8 cellular contexts compared by ENCODE assay signal in the genomic region with DNA sequence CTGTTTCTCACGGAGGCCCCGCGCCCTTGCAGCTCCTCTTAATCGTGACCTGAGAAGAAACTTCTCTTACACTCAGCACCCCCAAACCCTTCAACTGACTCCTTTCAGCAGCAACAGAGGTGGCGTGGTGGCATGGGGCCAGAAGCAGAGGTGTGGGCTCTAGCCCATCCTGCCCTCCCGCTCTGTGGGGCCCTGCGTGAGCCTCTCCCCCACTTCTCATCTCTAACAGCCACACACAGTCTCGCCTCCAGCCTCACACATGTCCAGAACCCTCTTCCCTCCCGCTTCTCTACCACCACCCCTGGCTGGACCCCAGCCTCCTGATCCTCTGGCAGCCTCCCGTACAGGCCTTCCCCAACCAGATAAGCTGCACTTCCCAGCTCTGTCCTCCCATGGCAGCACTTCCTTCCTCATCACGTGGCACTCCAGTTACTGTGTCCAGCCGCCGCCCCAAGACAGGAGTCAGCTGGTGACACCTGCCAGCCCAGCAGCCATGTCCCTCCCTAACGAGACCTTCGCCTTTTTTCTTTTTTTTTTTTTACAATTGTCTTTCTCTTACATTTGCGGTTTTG. TPM values are rescaled to one million over a fixed set of nuclear protein-coding genes. Genes with fewer than 3 reads are reported as not detected.
DNase-seq lines count a peak whose midpoint lies in the region; ATAC-seq and TF ChIP-seq lines count a peak whose summit lies in the region.

No MANE protein-coding gene starts in this region.

- H3K79me1 ChIP-seq in neuronal stem cell (ENCODE audit: low read depth, low read length) = no peaks in the 10 kb centered on the region

- H4K8ac ChIP-seq in neuronal stem cell (ENCODE audit: low read depth, low read length) = no peak overlapping the region

- no peak overlapping the region for H2AFZ ChIP-seq in neuronal stem cell (ENCODE audit: low read length)

- ATAC-seq in GM21423 (IDR thresholded peaks at IDR 0.05; ENCODE audit: unreplicated experiment) = peak; percentile 21

- no peak overlapping the region for H2BK120ac ChIP-seq in neuronal stem cell (ENCODE audit: low read depth, low read length)

- no peak overlapping the region for H3K4me2 ChIP-seq in neuronal stem cell (ENCODE audit: insufficient read depth, low read length, poor library complexity, severe bottlenecking)

- DNase-seq in AML-193 (lab: John Stamatoyannopoulos, UW) (peak; percentile 18 to 41), NCI-H510A treated with DMSO at 0.1 percent for 48 hours (lab: John Stamatoyannopoulos, UW) (peak; percentile 33), cardiac fibroblast (ENCODE audit: low read depth in 2 of 2) (no peak), neuronal stem cell (ENCODE audit: low spot score) (no peak), SJCRH30 (no peak), cerebellar cortex (ENCODE audit: low spot score) (no peak), T-helper 9 cell (no peak)

- H3K27ac ChIP-seq in neuronal stem cell (replicated peaks; ENCODE audit: low read length) = no peak overlapping the region
- no peak overlapping the region for H3K27ac ChIP-seq in SJCRH30

- H3K27me3 ChIP-seq in neuronal stem cell (ENCODE audit: control insufficient read depth in 3 of 3, insufficient read depth in 3 of 3, low read depth in 1 of 3, low read length in 3 of 3) = no peaks in the 10 kb centered on the region
- H3K27me3 ChIP-seq in SJCRH30 = no peaks in the 10 kb centered on the region

- H3K18ac ChIP-seq in neuronal stem cell (ENCODE audit: low read length) = peak overlapping the region; percentile 77

- WGBS in neuronal stem cell (ENCODE audit: extremely low coverage in 2 of 2, insufficient read length in 2 of 2, insufficient replicate concordance in 1 of 2), 2 donors = no CpG with 5 or more reads among the region's 16 CpGs

- H2BK15ac ChIP-seq in neuronal stem cell (ENCODE audit: low read length) = peak overlapping the region; percentile 65

- no peak overlapping the region for H3K4ac ChIP-seq in neuronal stem cell (ENCODE audit: low read length)

- H3K4me3 ChIP-seq in cardiac fibroblast (replicated peaks in 1 of 2; ENCODE audit: low read depth in 2 of 2, low read length in 2 of 2) (no peak overlapping the region), neuronal stem cell (ENCODE audit: low read length in 2 of 2) (no peak overlapping the region), SJCRH30 (no peak overlapping the region)

- no peak overlapping the region for H2BK5ac ChIP-seq in neuronal stem cell (ENCODE audit: low read length)

- no peak overlapping the region for H4K91ac ChIP-seq in neuronal stem cell (ENCODE audit: low read depth, low read length, poor library complexity)

- peak; percentile 2 for TF ChIP-seq CTCF in cardiac fibroblast (IDR thresholded peaks at IDR 0.05; ENCODE audit: low read depth, low read length)

- H3K9ac ChIP-seq in neuronal stem cell (ENCODE audit: low read depth, low read length, poor library complexity) = no peak overlapping the region

- peak overlapping the region; percentile 29 for H2AK5ac ChIP-seq in neuronal stem cell (ENCODE audit: low read depth, low read length)

- H2BK12ac ChIP-seq in neuronal stem cell (ENCODE audit: low read length) = no peak overlapping the region

- H3K36me3 ChIP-seq in neuronal stem cell (replicated peaks in 1 of 2; ENCODE audit: control insufficient read depth in 2 of 2, insufficient read depth in 2 of 2, low read length in 2 of 2) = peaks cover 0 to 28% of the 10 kb centered on the region in 2 donors
- no peaks in the 10 kb centered on the region for H3K36me3 ChIP-seq in SJCRH30

- peak overlapping the region; percentile 59 for H3K23ac ChIP-seq in neuronal stem cell (ENCODE audit: low read depth, low read length, poor library complexity)

- H3K9me3 ChIP-seq in neuronal stem cell (replicated peaks in 1 of 2; ENCODE audit: control insufficient read depth in 2 of 2, insufficient read depth in 1 of 2, low read depth in 1 of 2, low read length in 2 of 2) = no peaks in the 10 kb centered on the region
- no peaks in the 10 kb centered on the region for H3K9me3 ChIP-seq in SJCRH30 (replicated peaks)

- H3K14ac ChIP-seq in neuronal stem cell (ENCODE audit: low read length) = no peak overlapping the region

- H3K4me1 ChIP-seq in neuronal stem cell (ENCODE audit: control insufficient read depth in 2 of 2, insufficient read depth in 1 of 2, low read depth in 1 of 2, low read length in 2 of 2) (peaks cover 17 to 23% of the 10 kb centered on the region in 2 donors), SJCRH30 (peaks cover 29% of the 10 kb centered on the region)

RNA-seq across cellular contexts. Expression of a gene that starts 30.5 kb away (rescaled TPM):
- polyA plus RNA-seq in neuronal stem cell (2013, experiment 1 of 2) = 54.4 TPM
- 52.8 TPM for polyA plus RNA-seq in neuronal stem cell (2013, experiment 2 of 2)
- 38.3 and 39.5 TPM in 2 replicates for total RNA-seq in SJCRH30 (2014; rRNA removed; shearing (Covaris generic))

RNA-seq across cellular contexts. Expression of a gene that starts 34.8 kb away (rescaled TPM):
- polyA plus RNA-seq in neuronal stem cell (2013, experiment 1 of 2) = 5.1 TPM
- polyA plus RNA-seq in neuronal stem cell (2013, experiment 2 of 2) = 4.5 TPM
- total RNA-seq in SJCRH30 (2014; rRNA removed; shearing (Covaris generic)) = 4.3 and 4.9 TPM in 2 replicates

Comparison
In these comparisons a context has a peak if more than half of its experiments do, and no peak if none do; other contexts are left out.
1. DNase-seq: peak in AML-193 (2 of 2) and NCI-H510A treated with DMSO at 0.1 percent for 48 hours (single experiment); none in cardiac fibroblast (0 of 2), neuronal stem cell (single experiment), SJCRH30 (0 of 2), cerebellar cortex (single experiment) and T-helper 9 cell (single experiment).